ENCODE assay signal across 8 cellular contexts in genomic region chr1:204127597-204128242, GRCh38. TPM values are rescaled to one million over a fixed set of nuclear protein-coding genes. Genes with fewer than 3 reads are reported as not detected.
DNase-seq lines count a peak whose midpoint lies in the region; ATAC-seq lines count a peak whose summit lies in the region.

No MANE protein-coding gene starts in this region.

- H3K27ac ChIP-seq in caudate nucleus (ENCODE audit: low read depth, low read length), result no peak overlapping the region
- peak overlapping the region; percentile 3 for H3K27ac ChIP-seq in layer of hippocampus (ENCODE audit: low read depth, low read length)
- H3K27ac ChIP-seq in temporal lobe (ENCODE audit: low read depth, low read length), result peak overlapping the region; percentile 6

- H3K27me3 ChIP-seq in layer of hippocampus (ENCODE audit: control insufficient read depth, insufficient read depth, low read length), result no peaks in the 10 kb centered on the region

- ATAC-seq in GM18909 (IDR thresholded peaks at IDR 0.05; ENCODE audit: poor library complexity, unreplicated experiment) (no peak), HG02623 (IDR thresholded peaks at IDR 0.05; ENCODE audit: unreplicated experiment) (no peak)

- DNase-seq in DMS114 treated with DMSO at 0.1 percent for 48 hours (lab: John Stamatoyannopoulos, UW; ENCODE audit: unreplicated experiment) (peak; percentile 42), HuH-7.5 (ENCODE audit: low spot score) (peak; percentile 79), NOMO-1 treated with DMSO at 0.1 percent for 48 hours (lab: John Stamatoyannopoulos, UW; ENCODE audit: unreplicated experiment) (peak; percentile 19), caudate nucleus (lab: John Stamatoyannopoulos, UW) (peak in 38 of 61 donors; percentile 9 to 68 (median 30))

RNA-seq across cellular contexts. Expression of gene ETNK2, which starts 24.1 kb away (rescaled TPM):
- 17.0 TPM for total RNA-seq in temporal lobe

RNA-seq across cellular contexts. Expression of gene REN, which starts 38.4 kb away (rescaled TPM):
- total RNA-seq in temporal lobe, result not detected

RNA-seq across cellular contexts. Expression of gene SOX13, which starts 54.8 kb away (rescaled TPM):
- 2.2 TPM for total RNA-seq in temporal lobe

Comparison
In these comparisons a context has a peak if more than half of its experiments do, and no peak if none do; other contexts are left out.
1. DNase-seq: peak in every context shown above with its lines; median percentile 79 in HuH-7.5; 42 in DMS114 treated with DMSO at 0.1 percent for 48 hours; 30 in caudate nucleus; 19 in NOMO-1 treated with DMSO at 0.1 percent for 48 hours.